In the genomic region with DNA sequence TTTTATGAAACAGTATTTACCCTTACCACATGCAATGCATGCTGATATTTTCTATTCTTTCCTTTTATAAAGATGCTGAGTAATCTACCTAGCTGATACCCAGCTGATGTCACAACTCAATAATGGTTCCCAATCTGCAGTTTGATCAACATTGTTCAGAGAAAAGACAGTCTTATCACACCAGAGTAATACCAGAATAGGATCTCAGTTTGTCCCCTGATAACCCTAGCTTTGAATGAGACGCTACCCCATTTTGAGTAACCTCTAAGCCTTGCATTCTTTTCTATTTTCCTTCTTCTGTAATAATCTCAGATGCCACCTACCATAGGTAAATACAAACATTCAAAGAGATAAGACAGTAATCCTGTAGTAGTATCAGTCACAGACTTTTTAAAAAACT, we compare ENCODE assay signal across 2 cellular contexts.
TF ChIP-seq lines count a peak whose summit lies in the region.

No MANE protein-coding gene starts in this region.

TF ChIP-seq in GM23338, 12 proteins besides CTCF, POLR2A, EP300 and RAD21:
- TF ChIP-seq JUNB (IDR thresholded peaks at IDR 0.05; ENCODE audit: unreplicated experiment) (no peak), CREB1 (CRISPR knock-in tag; IDR thresholded peaks at IDR 0.05; ENCODE audit: low read depth) (no peak), ZNF331 (CRISPR knock-in tag; IDR thresholded peaks at IDR 0.05; ENCODE audit: low read depth) (no peak), POLR2AphosphoS5 (IDR thresholded peaks at IDR 0.05; ENCODE audit: low read depth) (no peak), NANOG (IDR thresholded peaks at IDR 0.05; ENCODE audit: borderline replicate concordance) (no peak)
- TF ChIP-seq, protein P1, sequence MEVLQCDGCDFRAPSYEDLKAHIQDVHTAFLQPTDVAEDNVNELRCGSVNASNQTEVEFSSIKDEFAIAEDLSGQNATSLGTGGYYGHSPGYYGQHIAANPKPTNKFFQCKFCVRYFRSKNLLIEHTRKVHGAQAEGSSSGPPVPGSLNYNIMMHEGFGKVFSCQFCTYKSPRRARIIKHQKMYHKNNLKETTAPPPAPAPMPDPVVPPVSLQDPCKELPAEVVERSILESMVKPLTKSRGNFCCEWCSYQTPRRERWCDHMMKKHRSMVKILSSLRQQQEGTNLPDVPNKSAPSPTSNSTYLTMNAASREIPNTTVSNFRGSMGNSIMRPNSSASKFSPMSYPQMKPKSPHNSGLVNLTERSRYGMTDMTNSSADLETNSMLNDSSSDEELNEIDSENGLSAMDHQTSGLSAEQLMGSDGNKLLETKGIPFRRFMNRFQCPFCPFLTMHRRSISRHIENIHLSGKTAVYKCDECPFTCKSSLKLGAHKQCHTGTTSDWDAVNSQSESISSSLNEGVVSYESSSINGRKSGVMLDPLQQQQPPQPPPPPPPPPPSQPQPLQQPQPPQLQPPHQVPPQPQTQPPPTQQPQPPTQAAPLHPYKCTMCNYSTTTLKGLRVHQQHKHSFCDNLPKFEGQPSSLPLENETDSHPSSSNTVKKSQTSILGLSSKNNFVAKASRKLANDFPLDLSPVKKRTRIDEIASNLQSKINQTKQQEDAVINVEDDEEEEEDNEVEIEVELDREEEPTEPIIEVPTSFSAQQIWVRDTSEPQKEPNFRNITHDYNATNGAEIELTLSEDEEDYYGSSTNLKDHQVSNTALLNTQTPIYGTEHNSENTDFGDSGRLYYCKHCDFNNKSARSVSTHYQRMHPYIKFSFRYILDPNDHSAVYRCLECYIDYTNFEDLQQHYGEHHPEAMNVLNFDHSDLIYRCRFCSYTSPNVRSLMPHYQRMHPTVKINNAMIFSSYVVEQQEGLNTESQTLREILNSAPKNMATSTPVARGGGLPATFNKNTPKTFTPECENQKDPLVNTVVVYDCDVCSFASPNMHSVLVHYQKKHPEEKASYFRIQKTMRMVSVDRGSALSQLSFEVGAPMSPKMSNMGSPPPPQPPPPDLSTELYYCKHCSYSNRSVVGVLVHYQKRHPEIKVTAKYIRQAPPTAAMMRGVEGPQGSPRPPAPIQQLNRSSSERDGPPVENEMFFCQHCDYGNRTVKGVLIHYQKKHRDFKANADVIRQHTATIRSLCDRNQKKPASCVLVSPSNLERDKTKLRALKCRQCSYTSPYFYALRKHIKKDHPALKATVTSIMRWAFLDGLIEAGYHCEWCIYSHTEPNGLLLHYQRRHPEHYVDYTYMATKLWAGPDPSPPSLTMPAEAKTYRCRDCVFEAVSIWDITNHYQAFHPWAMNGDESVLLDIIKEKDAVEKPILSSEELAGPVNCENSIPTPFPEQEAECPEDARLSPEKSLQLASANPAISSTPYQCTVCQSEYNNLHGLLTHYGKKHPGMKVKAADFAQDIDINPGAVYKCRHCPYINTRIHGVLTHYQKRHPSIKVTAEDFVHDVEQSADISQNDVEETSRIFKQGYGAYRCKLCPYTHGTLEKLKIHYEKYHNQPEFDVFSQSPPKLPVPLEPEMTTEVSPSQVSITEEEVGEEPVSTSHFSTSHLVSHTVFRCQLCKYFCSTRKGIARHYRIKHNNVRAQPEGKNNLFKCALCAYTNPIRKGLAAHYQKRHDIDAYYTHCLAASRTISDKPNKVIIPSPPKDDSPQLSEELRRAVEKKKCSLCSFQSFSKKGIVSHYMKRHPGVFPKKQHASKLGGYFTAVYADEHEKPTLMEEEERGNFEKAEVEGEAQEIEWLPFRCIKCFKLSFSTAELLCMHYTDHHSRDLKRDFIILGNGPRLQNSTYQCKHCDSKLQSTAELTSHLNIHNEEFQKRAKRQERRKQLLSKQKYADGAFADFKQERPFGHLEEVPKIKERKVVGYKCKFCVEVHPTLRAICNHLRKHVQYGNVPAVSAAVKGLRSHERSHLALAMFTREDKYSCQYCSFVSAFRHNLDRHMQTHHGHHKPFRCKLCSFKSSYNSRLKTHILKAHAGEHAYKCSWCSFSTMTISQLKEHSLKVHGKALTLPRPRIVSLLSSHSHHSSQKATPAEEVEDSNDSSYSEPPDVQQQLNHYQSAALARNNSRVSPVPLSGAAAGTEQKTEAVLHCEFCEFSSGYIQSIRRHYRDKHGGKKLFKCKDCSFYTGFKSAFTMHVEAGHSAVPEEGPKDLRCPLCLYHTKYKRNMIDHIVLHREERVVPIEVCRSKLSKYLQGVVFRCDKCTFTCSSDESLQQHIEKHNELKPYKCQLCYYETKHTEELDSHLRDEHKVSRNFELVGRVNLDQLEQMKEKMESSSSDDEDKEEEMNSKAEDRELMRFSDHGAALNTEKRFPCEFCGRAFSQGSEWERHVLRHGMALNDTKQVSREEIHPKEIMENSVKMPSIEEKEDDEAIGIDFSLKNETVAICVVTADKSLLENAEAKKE (CRISPR knock-in tag; IDR thresholded peaks at IDR 0.05), result no peak

TF ChIP-seq in K562, 482 proteins besides CTCF, POLR2A, EP300 and RAD21:
- no peak for TF ChIP-seq ZBTB7A (IDR thresholded peaks at IDR 0.05; ENCODE audit: borderline replicate concordance, control insufficient read depth, low read depth, low read length)
- peak; percentile 61 for TF ChIP-seq SOX6 (IDR thresholded peaks at IDR 0.05)
- TF ChIP-seq SMAD2 (IDR thresholded peaks at IDR 0.05; ENCODE audit: low read depth, low read length), result no peak
- no peak for TF ChIP-seq TAF9B (IDR thresholded peaks at IDR 0.05; ENCODE audit: partially characterized antibody)
